ENCODE assay signal across 1 cellular context in genomic region chr19:50838239-50838638, GRCh38.
TF ChIP-seq lines count a peak whose summit lies in the region.

No MANE protein-coding gene starts in this region.

TF ChIP-seq in HCT116, 20 proteins besides CTCF, POLR2A, EP300 and RAD21:
- TF ChIP-seq, protein P1, sequence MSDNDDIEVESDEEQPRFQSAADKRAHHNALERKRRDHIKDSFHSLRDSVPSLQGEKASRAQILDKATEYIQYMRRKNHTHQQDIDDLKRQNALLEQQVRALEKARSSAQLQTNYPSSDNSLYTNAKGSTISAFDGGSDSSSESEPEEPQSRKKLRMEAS (IDR thresholded peaks at IDR 0.05): no peak
- TF ChIP-seq ELF1 (IDR thresholded peaks at IDR 0.05; ENCODE audit: borderline replicate concordance, low read depth): no peak
- no peak for TF ChIP-seq ZBTB33 (IDR thresholded peaks at IDR 0.05; ENCODE audit: extremely low read depth, insufficient replicate concordance, low read length)
- TF ChIP-seq CBX3 (IDR thresholded peaks at IDR 0.05; ENCODE audit: low read depth): no peak
- no peak for TF ChIP-seq SP1 (IDR thresholded peaks at IDR 0.05; ENCODE audit: low read depth)
- no peak for TF ChIP-seq YY1 (IDR thresholded peaks at IDR 0.05; ENCODE audit: extremely low read depth, insufficient replicate concordance, low read depth, low read length)
